ENCODE assay signal across 8 cellular contexts in the genomic region with DNA sequence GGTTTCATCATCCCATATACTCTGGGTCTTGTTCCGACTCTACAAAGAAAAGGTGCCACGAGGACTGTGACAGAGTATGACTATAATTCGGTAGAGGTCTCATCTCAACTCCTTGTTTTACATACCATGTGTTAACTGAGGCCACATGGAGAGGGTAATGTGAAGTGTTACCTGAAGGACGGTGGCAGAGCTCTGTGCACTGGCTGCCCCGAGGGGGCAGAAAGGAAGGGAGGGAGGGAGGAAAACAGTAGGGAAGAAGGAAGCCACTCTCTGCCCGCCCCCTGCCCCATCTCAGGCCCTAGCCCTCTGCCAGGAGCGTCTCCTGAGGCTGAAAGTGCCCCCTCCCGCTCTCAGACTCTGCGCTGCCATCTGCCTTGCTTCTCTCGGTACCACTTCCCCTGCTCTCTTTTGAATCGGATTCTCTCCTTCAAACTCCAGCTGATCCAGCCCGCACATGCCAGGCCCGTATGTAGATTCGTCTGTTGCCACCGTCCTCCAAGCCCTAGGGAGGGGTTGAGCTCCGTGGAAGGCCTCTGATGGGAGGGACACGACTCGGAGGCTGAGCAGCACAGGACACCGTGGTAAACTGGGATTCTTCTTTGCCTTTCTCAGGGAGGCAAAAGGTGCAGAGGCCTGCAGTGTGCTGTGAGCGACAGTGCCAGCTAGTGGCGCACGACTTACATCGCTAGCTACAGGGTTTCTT.
DNase-seq lines count a peak whose midpoint lies in the region; ATAC-seq and TF ChIP-seq lines count a peak whose summit lies in the region.

No MANE protein-coding gene starts in this region.

- H3K27me3 ChIP-seq in SJSA1 (replicated peaks) (no peaks in the 10 kb centered on the region), heart right ventricle (peaks cover 0 to 7% (median 0%) of the 10 kb centered on the region in 7 donors)

- H3K9me3 ChIP-seq in SJSA1 (replicated peaks) (no peaks in the 10 kb centered on the region), heart right ventricle (peaks cover 0 to 18% (median 0%) of the 10 kb centered on the region in 11 donors)

- peaks cover 4% of the 10 kb centered on the region for H3K27me3 Mint-ChIP-seq in activated naive CD8-positive, alpha-beta T cell
- peaks cover 19% of the 10 kb centered on the region for H3K27me3 Mint-ChIP-seq in progenitor cell of endocrine pancreas
- peaks cover 3% of the 10 kb centered on the region for H3K27me3 Mint-ChIP-seq in type B pancreatic cell

- intact Hi-C loops in heart right ventricle (cut with DNase I), result loop anchor here (2.0 to 10.0 kb wide), 10 partner anchors 199 to 429 kb away; no protein-coding TSS in a partner anchor

- ATAC-seq in HG03442 (IDR thresholded peaks at IDR 0.05; ENCODE audit: unreplicated experiment), result peak; percentile 79
- ATAC-seq in heart right ventricle, result peak; percentile 81 to 94 (median 88)
- no peak for ATAC-seq in HG03095 (IDR thresholded peaks at IDR 0.05; ENCODE audit: unreplicated experiment)

- H3K36me3 Mint-ChIP-seq in activated naive CD8-positive, alpha-beta T cell, result peaks cover 4% of the 10 kb centered on the region
- H3K36me3 Mint-ChIP-seq in progenitor cell of endocrine pancreas (ENCODE audit: insufficient read depth) (no peaks in the 10 kb centered on the region), type B pancreatic cell (no peaks in the 10 kb centered on the region)

- WGBS in heart right ventricle, 2 donors, result 11% methylated on average over 23 of the region's 23 CpGs

- peak; percentile 83 for DNase-seq in ELF-1 (ENCODE audit: low read depth, low spot score)
- DNase-seq in SJSA1 (ENCODE audit: low read depth in 1 of 2, low spot score in 2 of 2), result peak; percentile 81
- peak; percentile 51 to 70 for DNase-seq in heart right ventricle
- peak; percentile 27 for DNase-seq in progenitor cell of endocrine pancreas (ENCODE audit: low spot score, unreplicated experiment)
- DNase-seq in type B pancreatic cell (ENCODE audit: extremely low spot score, unreplicated experiment), result no peak

- peak overlapping the region; percentile 76 for H3K27ac Mint-ChIP-seq in activated naive CD8-positive, alpha-beta T cell
- H3K27ac Mint-ChIP-seq in progenitor cell of endocrine pancreas, result peak overlapping the region; percentile 92
- peak overlapping the region; percentile 79 for H3K27ac Mint-ChIP-seq in type B pancreatic cell

- TF ChIP-seq CTCF in heart right ventricle (IDR thresholded peaks at IDR 0.05) (peak; percentile 44 to 74 (median 66)), progenitor cell of endocrine pancreas (IDR thresholded peaks at IDR 0.05; ENCODE audit: unreplicated experiment) (peak; percentile 68), type B pancreatic cell (conservative IDR thresholded peaks at IDR 0.05) (peak; percentile 81)

- H3K27ac ChIP-seq in SJSA1 (no peak overlapping the region), heart right ventricle (no peak overlapping the region)

- H3K4me1 ChIP-seq in SJSA1 (replicated peaks) (peaks cover 12% of the 10 kb centered on the region), heart right ventricle (peaks cover 0 to 7% (median 0%) of the 10 kb centered on the region in 9 donors)

- no peaks in the 10 kb centered on the region for H3K36me3 ChIP-seq in SJSA1
- no peaks in the 10 kb centered on the region for H3K36me3 ChIP-seq in heart right ventricle

- H3K4me1 Mint-ChIP-seq in activated naive CD8-positive, alpha-beta T cell (ENCODE audit: low read depth), result peaks cover 5% of the 10 kb centered on the region
- peaks cover 3% of the 10 kb centered on the region for H3K4me1 Mint-ChIP-seq in progenitor cell of endocrine pancreas (ENCODE audit: low read depth)
- H3K4me1 Mint-ChIP-seq in type B pancreatic cell (ENCODE audit: unreplicated experiment), result peaks cover 8% of the 10 kb centered on the region

- peaks cover 13% of the 10 kb centered on the region for H3K9me3 Mint-ChIP-seq in activated naive CD8-positive, alpha-beta T cell (ENCODE audit: low read depth)
- peaks cover 8% of the 10 kb centered on the region for H3K9me3 Mint-ChIP-seq in progenitor cell of endocrine pancreas (ENCODE audit: low read depth)
- H3K9me3 Mint-ChIP-seq in type B pancreatic cell, result peaks cover 13% of the 10 kb centered on the region

- peak overlapping the region; percentile 15 for H3K4me3 ChIP-seq in SJSA1
- peak overlapping the region in 7 of 10 donors; percentile 7 to 31 (median 23) for H3K4me3 ChIP-seq in heart right ventricle

- H3K4me3 Mint-ChIP-seq in activated naive CD8-positive, alpha-beta T cell, result peak overlapping the region; percentile 91
- peak overlapping the region; percentile 78 for H3K4me3 Mint-ChIP-seq in progenitor cell of endocrine pancreas (ENCODE audit: low read depth)
- peak overlapping the region; percentile 90 for H3K4me3 Mint-ChIP-seq in type B pancreatic cell
